18 cellular contexts compared by ENCODE assay signal in genomic region chr10:102157224-102157623, GRCh38. TPM values are rescaled to one million over a fixed set of nuclear protein-coding genes. Genes with fewer than 3 reads are reported as not detected.
DNase-seq lines count a peak whose midpoint lies in the region; ATAC-seq and TF ChIP-seq lines count a peak whose summit lies in the region.
"Had no signal": no experiment of that assay in that cellular context is flagged by ENCODE, and none has a peak within 500 bp of the region (broad histone marks: within the 10 kb centered on the region; RNA-seq: fewer than 3 reads in every experiment).

No MANE protein-coding gene starts in this region.

- H4K91ac ChIP-seq in neuronal stem cell (ENCODE audit: low read depth, low read length, poor library complexity), result no peak overlapping the region

- H3K27me3 ChIP-seq in neuronal stem cell (ENCODE audit: control insufficient read depth in 3 of 3, insufficient read depth in 3 of 3, low read depth in 1 of 3, low read length in 3 of 3) (no peaks in the 10 kb centered on the region), left lung (no peaks in the 10 kb centered on the region)
- H3K27me3 ChIP-seq: right lobe of liver, SJSA1, thyroid gland had no signal

- no peak for DNase-seq in activated CD4-positive, alpha-beta T cell treated with anti-CD3 and anti-CD28 coated beads for 36 hours
- DNase-seq in activated CD4-positive, alpha-beta T cell treated with anti-CD3 and anti-CD28 coated beads, Interleukin-2, amount 50 U/mL, for 1 hour, result no peak
- DNase-seq in SHP77 treated with DMSO at 0.1 percent for 48 hours (lab: John Stamatoyannopoulos, UW), result peak; percentile 23
- no peak for DNase-seq in neuronal stem cell (ENCODE audit: low spot score)
- DNase-seq in left lung, result no peak
- DNase-seq: activated CD4-positive, alpha-beta memory T cell treated with anti-CD3 and anti-CD28 coated beads for 36 hours; activated effector memory CD4-positive, alpha-beta T cell treated with anti-CD3 and anti-CD28 coated beads, Interleukin-2, amount 50 U/mL, for 16 hours; effector CD4-positive, alpha-beta T cell; right lobe of liver; stimulated activated CD4-positive, alpha-beta T cell treated with anti-CD3 and anti-CD28 coated beads, Interleukin-1b, Interleukin-23, amount 100 ng/mL, for 48 hours; T1000 had no signal

- H3K4me1 ChIP-seq in HEK293 (ENCODE audit: control insufficient read depth, insufficient read depth, low read length), result no peaks in the 10 kb centered on the region; the same call in 1 of the 2 replicates
- peaks cover 4 to 6% of the 10 kb centered on the region in 2 donors for H3K4me1 ChIP-seq in neuronal stem cell (ENCODE audit: control insufficient read depth in 2 of 2, insufficient read depth in 1 of 2, low read depth in 1 of 2, low read length in 2 of 2)
- peaks cover 8 to 31% of the 10 kb centered on the region in 2 donors for H3K4me1 ChIP-seq in left lung

- no peak overlapping the region for H4K8ac ChIP-seq in neuronal stem cell (ENCODE audit: low read depth, low read length)

- H3K36me3 Mint-ChIP-seq in activated CD4-positive, alpha-beta T cell treated with anti-CD3 and anti-CD28 coated beads for 36 hours (ENCODE audit: low read depth), result peaks cover 91% of the 10 kb centered on the region

- H3K4ac ChIP-seq in neuronal stem cell (ENCODE audit: low read length), result no peak overlapping the region

- peaks cover 9% of the 10 kb centered on the region for H3K79me1 ChIP-seq in neuronal stem cell (ENCODE audit: low read depth, low read length)

- H2AFZ ChIP-seq in neuronal stem cell (ENCODE audit: low read length), result no peak overlapping the region

- no peak overlapping the region for H3K4me3 ChIP-seq in HEK293 (ENCODE audit: low read depth, low read length)
- H3K4me3 ChIP-seq in neuronal stem cell (ENCODE audit: low read length in 2 of 2), result peak overlapping the region in 1 of 2 donors; percentile 17
- no peak overlapping the region for H3K4me3 ChIP-seq in left lung
- H3K4me3 ChIP-seq: HAP-1, right lobe of liver, SJSA1, thyroid gland had no signal

- TF ChIP-seq CTCF in HEK293 (tag by site-specific recombination; IDR thresholded peaks at IDR 0.05) (no peak), left lung (IDR thresholded peaks at IDR 0.05) (no peak)

- no peak overlapping the region for H2BK15ac ChIP-seq in neuronal stem cell (ENCODE audit: low read length)

- no peak overlapping the region for H3K4me2 ChIP-seq in neuronal stem cell (ENCODE audit: insufficient read depth, low read length, poor library complexity, severe bottlenecking)

- no peak for ATAC-seq in activated CD4-positive, alpha-beta T cell treated with anti-CD3 and anti-CD28 coated beads for 36 hours
- ATAC-seq in left lung (no peak), HG02610 (IDR thresholded peaks at IDR 0.05; ENCODE audit: unreplicated experiment) (no peak), GM18858 (IDR thresholded peaks at IDR 0.05; ENCODE audit: unreplicated experiment) (no peak)
- ATAC-seq: right lobe of liver had no signal

- no peak overlapping the region for H2BK120ac ChIP-seq in neuronal stem cell (ENCODE audit: low read depth, low read length)

- H3K9me3 ChIP-seq in HEK293 (ENCODE audit: control insufficient read depth, insufficient read depth, low read depth, low read length) (no peaks in the 10 kb centered on the region), neuronal stem cell (replicated peaks in 1 of 2; ENCODE audit: control insufficient read depth in 2 of 2, insufficient read depth in 1 of 2, low read depth in 1 of 2, low read length in 2 of 2) (no peaks in the 10 kb centered on the region), left lung (no peaks in the 10 kb centered on the region)
- H3K9me3 ChIP-seq: HAP-1, right lobe of liver, SJSA1, thyroid gland had no signal

- H3K4me3 Mint-ChIP-seq in activated CD4-positive, alpha-beta T cell treated with anti-CD3 and anti-CD28 coated beads for 36 hours, result no peak overlapping the region
- H3K4me3 Mint-ChIP-seq: activated CD4-positive, alpha-beta memory T cell treated with anti-CD3 and anti-CD28 coated beads for 36 hours; mesothelial cell of epicardium had no signal

- CTCF ChIA-PET in activated CD4-positive, alpha-beta T cell treated with anti-CD3 and anti-CD28 coated beads for 36 hours (lab: Charles Lee), result interaction anchor here (1.0 to 2.7 kb wide), 5 partner anchors 11 to 346 kb away, joined by 3 to 32 read pairs (median 3); partner anchors contain the start of genes PPRC1 and SUFU
- CTCF ChIA-PET in HEK293 (lab: Yijun Ruan, JAX), result interaction anchor here (0.7 to 1.2 kb wide), 4 partner anchors 25 to 85 kb away, joined by 3 to 5 read pairs (median 3); partner anchors contain the start of gene PPRC1

- H3K36me3 ChIP-seq in HEK293 (ENCODE audit: control insufficient read depth in 2 of 2, insufficient read depth in 1 of 2, low read length in 2 of 2) (peaks cover 71 to 82% of the 10 kb centered on the region in 2 experiments), neuronal stem cell (replicated peaks in 1 of 2; ENCODE audit: control insufficient read depth in 2 of 2, insufficient read depth in 2 of 2, low read length in 2 of 2) (peaks cover 44 to 81% of the 10 kb centered on the region in 2 donors), left lung (peaks cover 5 to 79% of the 10 kb centered on the region in 2 donors)

- H3K9me3 Mint-ChIP-seq in activated CD4-positive, alpha-beta T cell treated with anti-CD3 and anti-CD28 coated beads for 36 hours (ENCODE audit: low read depth), result no peaks in the 10 kb centered on the region
- H3K9me3 Mint-ChIP-seq: activated CD4-positive, alpha-beta memory T cell treated with anti-CD3 and anti-CD28 coated beads for 36 hours; mesothelial cell of epicardium had no signal

- peak overlapping the region; percentile 26 for H3K9ac ChIP-seq in neuronal stem cell (ENCODE audit: low read depth, low read length, poor library complexity)

- no peak overlapping the region for H2AK5ac ChIP-seq in neuronal stem cell (ENCODE audit: low read depth, low read length)

- no peaks in the 10 kb centered on the region for H3K27me3 Mint-ChIP-seq in activated CD4-positive, alpha-beta T cell treated with anti-CD3 and anti-CD28 coated beads for 36 hours
- H3K27me3 Mint-ChIP-seq: activated CD4-positive, alpha-beta memory T cell treated with anti-CD3 and anti-CD28 coated beads for 36 hours had no signal

- H3K14ac ChIP-seq in neuronal stem cell (ENCODE audit: low read length), result no peak overlapping the region

- H3K4me1 Mint-ChIP-seq in activated CD4-positive, alpha-beta T cell treated with anti-CD3 and anti-CD28 coated beads for 36 hours, result peaks cover 48% of the 10 kb centered on the region

- intact Hi-C loops in activated CD4-positive, alpha-beta T cell treated with anti-CD3 and anti-CD28 coated beads for 36 hours (cut with DNase I, micrococcal nuclease), result no loop called here
- intact Hi-C loops in left lung (cut with DNase I), result loop anchor here in 1 of 2 donors (10.0 kb wide), 1 partner anchor 198 kb away; no protein-coding TSS in a partner anchor

- peak overlapping the region; percentile 76 for H3K27ac Mint-ChIP-seq in activated CD4-positive, alpha-beta T cell treated with anti-CD3 and anti-CD28 coated beads for 36 hours
- H3K27ac Mint-ChIP-seq: activated CD4-positive, alpha-beta memory T cell treated with anti-CD3 and anti-CD28 coated beads for 36 hours; mesothelial cell of epicardium had no signal

- no peak overlapping the region for H2BK5ac ChIP-seq in neuronal stem cell (ENCODE audit: low read length)

- H3K27ac ChIP-seq in HEK293 (ENCODE audit: extremely low read depth, low read depth, low read length) (no peak overlapping the region), neuronal stem cell (replicated peaks; ENCODE audit: low read length) (no peak overlapping the region), left lung (no peak overlapping the region)
- H3K27ac ChIP-seq: right lobe of liver, SJSA1, thyroid gland had no signal

- no peak overlapping the region for H2BK12ac ChIP-seq in neuronal stem cell (ENCODE audit: low read length)

- POLR2A ChIA-PET in activated CD4-positive, alpha-beta T cell treated with anti-CD3 and anti-CD28 coated beads for 36 hours (lab: Charles Lee), result interaction anchor here (0.6 to 1.3 kb wide), 3 partner anchors 9 to 19 kb away, joined by 4 to 6 read pairs (median 5); no protein-coding TSS in a partner anchor
- POLR2A ChIA-PET in HEK293 (lab: Yijun Ruan, JAX), result interaction anchor here (0.7 kb wide), 1 partner anchor 317 kb away, joined by 3 read pairs; no protein-coding TSS in a partner anchor

- no CpG with 5 or more reads among the region's 3 CpGs for WGBS in neuronal stem cell (ENCODE audit: extremely low coverage in 2 of 2, insufficient read length in 2 of 2, insufficient replicate concordance in 1 of 2), 2 donors

- H3K18ac ChIP-seq in neuronal stem cell (ENCODE audit: low read length), result no peak overlapping the region

- no peak overlapping the region for H3K23ac ChIP-seq in neuronal stem cell (ENCODE audit: low read depth, low read length, poor library complexity)

TF ChIP-seq in HEK293, 187 proteins besides CTCF, POLR2A, EP300 and RAD21:
- TF ChIP-seq ZNF513 (tag by site-specific recombination; IDR thresholded peaks at IDR 0.05) (peak; percentile 45; the same call in 1 of the 2 replicates), ZNF843 (tag by site-specific recombination; IDR thresholded peaks at IDR 0.05) (no peak)

RNA-seq across cellular contexts. Expression of gene NOLC1, which starts 5.0 kb away (rescaled TPM):
- total RNA-seq in activated CD4-positive, alpha-beta T cell treated with anti-CD3 and anti-CD28 coated beads for 36 hours, result 100 to 1,000 TPM; 206 to 283 TPM
- polyA plus RNA-seq in neuronal stem cell (2013, experiment 1 of 2), result 80.8 TPM
- polyA plus RNA-seq in neuronal stem cell (2013, experiment 2 of 2), result 80.1 TPM
- 10 to 100 TPM; 34.1 to 55.3 TPM for total RNA-seq in left lung

RNA-seq across cellular contexts. Expression of gene PPRC1, which starts 24.4 kb away (rescaled TPM):
- 10 to 100 TPM; 61.3 to 74.7 TPM for total RNA-seq in activated CD4-positive, alpha-beta T cell treated with anti-CD3 and anti-CD28 coated beads for 36 hours
- 19.0 TPM for polyA plus RNA-seq in neuronal stem cell (2013, experiment 1 of 2)
- polyA plus RNA-seq in neuronal stem cell (2013, experiment 2 of 2), result 19.9 TPM
- 10 to 100 TPM; 27.8 to 41.8 TPM for total RNA-seq in left lung

RNA-seq across cellular contexts. Expression of gene LDB1, which starts 37.1 kb away (rescaled TPM):
- total RNA-seq in activated CD4-positive, alpha-beta T cell treated with anti-CD3 and anti-CD28 coated beads for 36 hours, result 10 to 100 TPM; 69.6 to 86.7 TPM
- 88.5 TPM for polyA plus RNA-seq in neuronal stem cell (2013, experiment 1 of 2)
- polyA plus RNA-seq in neuronal stem cell (2013, experiment 2 of 2), result 86.1 TPM
- total RNA-seq in left lung, result 10 to 100 TPM; 40.3 to 51.0 TPM
